ENCODE assay signal across 14 cellular contexts in genomic region chr20:36264426-36265246, GRCh38. TPM values are rescaled to one million over a fixed set of nuclear protein-coding genes. Genes with fewer than 3 reads are reported as not detected.
DNase-seq lines count a peak whose midpoint lies in the region; ATAC-seq, FAIRE-seq and TF ChIP-seq lines count a peak whose summit lies in the region.
"Had no signal": no experiment of that assay in that cellular context is flagged by ENCODE, and none has a peak within 500 bp of the region (broad histone marks: within the 10 kb centered on the region; RNA-seq: fewer than 3 reads in every experiment).

No MANE protein-coding gene starts in this region.

- 13% methylated on average over 20 of the region's 20 CpGs for WGBS in K562 (ENCODE audit: insufficient coverage, low coverage, missing lambda C conversion rate)
- WGBS in smooth muscle cell (ENCODE audit: low lambda C conversion rate), result 92% methylated on average over 20 of the region's 20 CpGs

- no TSS peak for BruUV-seq in K562 (replicated peaks; lab: Mats Ljungman, UMichigan)

- H3K9me1 ChIP-seq in K562 (ENCODE audit: control insufficient read depth, insufficient read depth, low read length), result no peaks in the 10 kb centered on the region

- H3K27me3 Mint-ChIP-seq in activated T-cell treated with anti-CD3 and anti-CD28 coated beads, Interleukin-2, amount 50 U/mL, for 24 hours, result no peaks in the 10 kb centered on the region
- peaks cover 5% of the 10 kb centered on the region for H3K27me3 Mint-ChIP-seq in nephron progenitor cell (ENCODE audit: low read depth, poor library complexity)

- DNase-seq in activated T-cell treated with anti-CD3 and anti-CD28 coated beads, Interleukin-2, amount 50 U/mL, for 24 hours, result peak; percentile 19
- no peak for DNase-seq in activated T-cell treated with anti-CD3 and anti-CD28 coated beads, Interleukin-2, amount 50 U/mL, for 1 hour
- no peak for DNase-seq in K562 (ENCODE audit: extremely low read depth in 1 of 4, low spot score in 3 of 4)
- DNase-seq in nephron progenitor cell, result no peak
- no peak for DNase-seq in smooth muscle cell (lab: John Stamatoyannopoulos, UW; ENCODE audit: unreplicated experiment)
- DNase-seq: 8988T; ACHN; CD4-positive, CD25-positive, alpha-beta regulatory T cell; DMS 273 treated with DMSO at 0.1 percent for 48 hours; HCEC 1CT; HFFc6 had no signal

- H3K36me3 Mint-ChIP-seq in activated T-cell treated with anti-CD3 and anti-CD28 coated beads, Interleukin-2, amount 50 U/mL, for 24 hours (ENCODE audit: low read depth), result no peaks in the 10 kb centered on the region
- H3K36me3 Mint-ChIP-seq in nephron progenitor cell (ENCODE audit: low read depth), result no peaks in the 10 kb centered on the region
- H3K36me3 Mint-ChIP-seq: CD4-positive, CD25-positive, alpha-beta regulatory T cell had no signal

- H2AFZ ChIP-seq in K562 (ENCODE audit: low read depth, low read length), result no peak overlapping the region
- H2AFZ ChIP-seq in smooth muscle cell (ENCODE audit: low read depth), result no peak overlapping the region

- TF ChIP-seq RAD21 in K562 (CRISPR knock-in tag; conservative IDR thresholded peaks at IDR 0.05 in 1 of 2, IDR thresholded peaks at IDR 0.05 in 1 of 2), result no peak

- ATAC-seq in K562 (no peak), GM19397 (IDR thresholded peaks at IDR 0.05; ENCODE audit: unreplicated experiment) (no peak), GM19455 (IDR thresholded peaks at IDR 0.05; ENCODE audit: unreplicated experiment) (no peak)

- no peak for TF ChIP-seq POLR2A in K562 (conservative IDR thresholded peaks at IDR 0.05)

- no peak overlapping the region for H3K4me3 Mint-ChIP-seq in activated T-cell treated with anti-CD3 and anti-CD28 coated beads, Interleukin-2, amount 50 U/mL, for 24 hours
- no peak overlapping the region for H3K4me3 Mint-ChIP-seq in nephron progenitor cell
- H3K4me3 Mint-ChIP-seq: CD4-positive, CD25-positive, alpha-beta regulatory T cell; HFFc6 had no signal

- H3K9ac ChIP-seq in K562 (ENCODE audit: insufficient read depth in 1 of 2, low read depth in 2 of 2, low read length in 2 of 2), result no peak overlapping the region; a peak in 1 of 4 replicates
- H3K9ac ChIP-seq in smooth muscle cell (ENCODE audit: low read depth), result no peak overlapping the region
- H3K9ac ChIP-seq: BLaER1 treated with 17β-estradiol and CSF1 and Interleukin-3, amounts not matched to agents 10 nM and 100 nM had no signal

- H3K4me2 ChIP-seq in K562 (ENCODE audit: insufficient read depth, low read length) (no peak overlapping the region), smooth muscle cell (no peak overlapping the region)
- H3K4me2 ChIP-seq: BLaER1 treated with 17β-estradiol and CSF1 and Interleukin-3, amounts not matched to agents 10 nM and 100 nM had no signal

- POLR2A ChIA-PET in K562 (lab: Yijun Ruan, JAX), result interaction anchor here (0.7 to 1.3 kb wide), 2 partner anchors 11 to 20 kb away, joined by 3 to 4 read pairs; no protein-coding TSS in a partner anchor

- H3K9me3 Mint-ChIP-seq in activated T-cell treated with anti-CD3 and anti-CD28 coated beads, Interleukin-2, amount 50 U/mL, for 24 hours, result no peaks in the 10 kb centered on the region
- no peaks in the 10 kb centered on the region for H3K9me3 Mint-ChIP-seq in nephron progenitor cell
- H3K9me3 Mint-ChIP-seq: HFFc6 had no signal

- intact Hi-C loops in K562 (cut with micrococcal nuclease), result no loop called here

- in situ Hi-C loops in K562 (cut with MboI), result no loop called here

- H3K27me3 ChIP-seq in K562 (ENCODE audit: control insufficient read depth in 2 of 2, insufficient read depth in 2 of 2, low read length in 2 of 2) (peaks cover 38 to 75% of the 10 kb centered on the region in 2 experiments; a peak in 4 of 5 replicates), smooth muscle cell (ENCODE audit: low read depth) (no peaks in the 10 kb centered on the region)
- H3K27me3 ChIP-seq: BLaER1 treated with 17β-estradiol and CSF1 and Interleukin-3, amounts not matched to agents 10 nM and 100 nM had no signal

- H3K4me1 ChIP-seq in K562 (replicated peaks in 1 of 2; ENCODE audit: control insufficient read depth in 2 of 2, insufficient read depth in 2 of 2, low read length in 2 of 2) (peaks cover 0 to 7% of the 10 kb centered on the region in 2 experiments; a peak in 2 of 5 replicates), smooth muscle cell (ENCODE audit: low read depth) (no peaks in the 10 kb centered on the region)

- TF ChIP-seq CTCF in K562 (IDR thresholded peaks at IDR 0.05 in 2 of 3, conservative IDR thresholded peaks at IDR 0.05 in 1 of 3; ENCODE audit: insufficient read depth in 2 of 3, low read depth in 1 of 3, low read length in 3 of 3) (no peak), nephron progenitor cell (IDR thresholded peaks at IDR 0.05) (no peak), smooth muscle cell (IDR thresholded peaks at IDR 0.05; ENCODE audit: borderline replicate concordance, insufficient read depth, poor library complexity, severe bottlenecking) (no peak)

- CTCF ChIA-PET in K562 (lab: Yijun Ruan, JAX; ENCODE audit: low intra/inter-chr PET ratio), result no interaction called here

- no peak overlapping the region for H3K27ac ChIP-seq in K562 (ENCODE audit: extremely low read depth, low read depth, low read length)
- no peak overlapping the region for H3K27ac ChIP-seq in smooth muscle cell (ENCODE audit: low read depth)
- H3K27ac ChIP-seq: BLaER1 treated with 17β-estradiol and CSF1 and Interleukin-3, amounts not matched to agents 10 nM and 100 nM had no signal

- H3K4me3 ChIP-seq in K562, result no peak overlapping the region
- no peak overlapping the region for H3K4me3 ChIP-seq in smooth muscle cell
- H3K4me3 ChIP-seq: BLaER1 treated with 17β-estradiol and CSF1 and Interleukin-3, amounts not matched to agents 10 nM and 100 nM had no signal

- no peaks in the 10 kb centered on the region for H3K4me1 Mint-ChIP-seq in activated T-cell treated with anti-CD3 and anti-CD28 coated beads, Interleukin-2, amount 50 U/mL, for 24 hours (ENCODE audit: low read depth)
- H3K4me1 Mint-ChIP-seq in nephron progenitor cell, result peaks cover 4% of the 10 kb centered on the region
- H3K4me1 Mint-ChIP-seq: CD4-positive, CD25-positive, alpha-beta regulatory T cell had no signal

- H3K27ac Mint-ChIP-seq in activated T-cell treated with anti-CD3 and anti-CD28 coated beads, Interleukin-2, amount 50 U/mL, for 24 hours, result no peak overlapping the region
- peak overlapping the region; percentile 64 for H3K27ac Mint-ChIP-seq in nephron progenitor cell
- H3K27ac Mint-ChIP-seq: CD4-positive, CD25-positive, alpha-beta regulatory T cell; HFFc6 had no signal

- no peaks in the 10 kb centered on the region for H3K79me2 ChIP-seq in K562 (ENCODE audit: control insufficient read depth, insufficient read depth, low read length)
- H3K79me2 ChIP-seq in smooth muscle cell (ENCODE audit: low read depth), result no peaks in the 10 kb centered on the region

- H3K36me3 ChIP-seq in K562 (ENCODE audit: control insufficient read depth, insufficient read depth, low read length), result no peaks in the 10 kb centered on the region
- H3K36me3 ChIP-seq in smooth muscle cell (ENCODE audit: low read depth), result no peaks in the 10 kb centered on the region
- H3K36me3 ChIP-seq: BLaER1 treated with 17β-estradiol and CSF1 and Interleukin-3, amounts not matched to agents 10 nM and 100 nM had no signal

- no peaks in the 10 kb centered on the region for H3F3A ChIP-seq in smooth muscle cell (ENCODE audit: low read depth)

- no peak for TF ChIP-seq EP300 in K562 (IDR thresholded peaks at IDR 0.05; ENCODE audit: low read length)

- FAIRE-seq in K562 (lab: Jason Lieb, UNC), result no peak

- H4K20me1 ChIP-seq in K562 (replicated peaks; ENCODE audit: control insufficient read depth, insufficient read depth, low read length) (peaks cover 18% of the 10 kb centered on the region; the same call in 1 of the 2 replicates), smooth muscle cell (ENCODE audit: low read depth) (no peaks in the 10 kb centered on the region)

- H3K9me3 ChIP-seq in K562 (replicated peaks; ENCODE audit: control insufficient read depth, insufficient read depth, low read depth, low read length) (no peaks in the 10 kb centered on the region), smooth muscle cell (replicated peaks; ENCODE audit: low read depth) (no peaks in the 10 kb centered on the region)
- H3K9me3 ChIP-seq: BLaER1 treated with 17β-estradiol and CSF1 and Interleukin-3, amounts not matched to agents 10 nM and 100 nM had no signal

RNA-seq across cellular contexts. Expression of gene AAR2, which starts 28.4 kb away (rescaled TPM):
- total RNA-seq in K562 (2011; cell fraction: chromatin; rRNA removed; ENCODE audit: low replicate concordance), result 10.3 and 27.3 TPM in 2 replicates
- 20.4 and 22.3 TPM in 2 replicates for total RNA-seq in K562 (2011; cell fraction: nucleolus; rRNA removed)
- 16.5 and 16.9 TPM in 2 replicates for total RNA-seq in K562 (2011; cell fraction: nucleoplasm; rRNA removed)
- total RNA-seq in K562 (2014; rRNA removed) (24.7 and 29.6 TPM in 2 replicates), K562 (2014; rRNA removed; fragmentation: Illumina TruSeq; extraction: Trizol) (18.0 and 20.0 TPM in 2 replicates), K562 (2015; rRNA removed; fragmentation: Illumina TruSeq; extraction: Trizol) (22.4 and 23.6 TPM in 2 replicates), K562 (2021) (26.0 and 26.3 TPM in 2 replicates), smooth muscle cell (25.9 and 26.6 TPM in 2 replicates)
- polyA plus RNA-seq in K562 (2011; rRNA removed) (30.7 and 30.8 TPM in 2 replicates), K562 (2014; fragmentation: Illumina TruSeq; extraction: Trizol) (36.2 and 39.4 TPM in 2 replicates), K562 (2014; fragmentation: Nextera tagmentation; extraction: Ambion mirVana) (10 to 100 TPM in 1 of 2 experiments, 1 to 10 TPM in 1; 6.5 to 12.0 TPM), K562 (2014; rRNA removed) (29.3 and 30.0 TPM in 2 replicates), smooth muscle cell (37.5 and 39.9 TPM in 2 replicates)
- 31.0 and 52.8 TPM in 2 replicates for polyA plus RNA-seq in K562 (2011; cell fraction: cytosol; rRNA removed)
- 14.5 and 21.1 TPM in 2 replicates for polyA plus RNA-seq in K562 (2011; cell fraction: nucleus; rRNA removed)
- polyA plus RNA-seq in K562 (2012), result 21.4 and 24.8 TPM in 2 replicates
- 20.2 and 29.3 TPM in 2 replicates for polyA minus RNA-seq in K562 (2011; rRNA and poly(A)+ RNA removed)
- 15.3 and 17.6 TPM in 2 replicates for polyA minus RNA-seq in K562 (2011; cell fraction: cytosol; rRNA and poly(A)+ RNA removed)
- 13.1 and 18.1 TPM in 2 replicates for polyA minus RNA-seq in K562 (2011; cell fraction: nucleus; rRNA and poly(A)+ RNA removed)

RNA-seq across cellular contexts. Expression of gene DLGAP4, which starts 41.5 kb away (rescaled TPM):
- total RNA-seq in K562 (2011; cell fraction: chromatin; rRNA removed; ENCODE audit: low replicate concordance), result 20.3 and 54.2 TPM in 2 replicates
- total RNA-seq in K562 (2011; cell fraction: nucleolus; rRNA removed), result 27.4 and 30.0 TPM in 2 replicates
- 33.4 and 54.4 TPM in 2 replicates for total RNA-seq in K562 (2011; cell fraction: nucleoplasm; rRNA removed)
- total RNA-seq in K562 (2014; rRNA removed) (4.5 and 9.9 TPM in 2 replicates), K562 (2014; rRNA removed; fragmentation: Illumina TruSeq; extraction: Trizol) (2.3 and 3.2 TPM in 2 replicates), K562 (2015; rRNA removed; fragmentation: Illumina TruSeq; extraction: Trizol) (4.5 and 6.8 TPM in 2 replicates), K562 (2021) (26.1 and 34.1 TPM in 2 replicates), smooth muscle cell (87.0 and 102 TPM in 2 replicates)
- polyA plus RNA-seq in K562 (2011; rRNA removed) (3.1 and 6.5 TPM in 2 replicates), K562 (2014; fragmentation: Illumina TruSeq; extraction: Trizol) (22.3 and 30.8 TPM in 2 replicates), K562 (2014; fragmentation: Nextera tagmentation; extraction: Ambion mirVana) (under 1 TPM; 0.31 to 0.74 TPM), K562 (2014; rRNA removed) (9.5 and 11.9 TPM in 2 replicates), smooth muscle cell (86.8 and 125 TPM in 2 replicates)
- 9.9 and 17.6 TPM in 2 replicates for polyA plus RNA-seq in K562 (2011; cell fraction: cytosol; rRNA removed)
- polyA plus RNA-seq in K562 (2011; cell fraction: nucleus; rRNA removed), result 20.7 and 29.9 TPM in 2 replicates
- 16.7 and 28.3 TPM in 2 replicates for polyA plus RNA-seq in K562 (2012)
- polyA minus RNA-seq in K562 (2011; rRNA and poly(A)+ RNA removed), result 4.4 and 5.6 TPM in 2 replicates
- polyA minus RNA-seq in K562 (2011; cell fraction: cytosol; rRNA and poly(A)+ RNA removed), result 24.3 and 33.7 TPM in 2 replicates
- polyA minus RNA-seq in K562 (2011; cell fraction: nucleus; rRNA and poly(A)+ RNA removed), result 7.7 and 10.9 TPM in 2 replicates
